In the genomic region with DNA sequence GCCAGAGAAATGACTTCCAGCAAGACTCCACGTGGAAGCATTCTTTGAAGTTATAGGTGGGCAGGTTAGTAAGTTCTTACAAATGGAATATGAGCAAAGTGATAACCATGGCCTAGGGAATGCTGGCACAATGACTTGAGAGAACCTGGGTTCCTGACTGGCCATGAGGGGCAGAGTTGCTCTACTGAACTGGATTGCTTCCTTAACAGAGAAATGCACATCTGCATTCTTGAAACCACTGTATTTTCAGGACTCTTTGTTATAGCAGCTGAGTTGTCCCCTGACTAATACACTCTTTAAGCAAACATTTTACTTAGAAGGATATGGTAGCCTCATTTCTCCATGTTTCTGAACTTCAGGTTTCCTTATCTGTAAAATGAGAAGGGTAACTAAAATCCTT, we compare ENCODE assay signal across 22 cellular contexts.
DNase-seq lines count a peak whose midpoint lies in the region; ATAC-seq and TF ChIP-seq lines count a peak whose summit lies in the region.
"Had no signal": no experiment of that assay in that cellular context is flagged by ENCODE, and none has a peak within 500 bp of the region (broad histone marks: within the 10 kb centered on the region; RNA-seq: fewer than 3 reads in every experiment).

No MANE protein-coding gene starts in this region.

- no peak for ATAC-seq in DND-41 (ENCODE audit: insufficient read depth, low read depth)
- ATAC-seq in HG03460 (IDR thresholded peaks at IDR 0.05; ENCODE audit: unreplicated experiment), result no peak
- ATAC-seq: body of pancreas; stimulated activated naive CD8-positive, alpha-beta T cell treated with anti-CD3 and anti-CD28 coated beads, Interleukin-15, amount 100 ng/mL, for 72 hours had no signal

- peaks cover 17% of the 10 kb centered on the region for H3K4me1 Mint-ChIP-seq in CD14-positive monocyte
- H3K4me1 Mint-ChIP-seq in mesothelial cell of epicardium, result peaks cover 17% of the 10 kb centered on the region
- H3K4me1 Mint-ChIP-seq: neural progenitor cell had no signal

- H3K79me2 ChIP-seq in DND-41 (ENCODE audit: insufficient read depth, low read length), result peaks cover 14% of the 10 kb centered on the region; the same call in 1 of the 2 replicates

- H3K36me3 Mint-ChIP-seq in CD14-positive monocyte (peaks cover 11 to 20% of the 10 kb centered on the region in 2 donors), mesothelial cell of epicardium (peaks cover 32% of the 10 kb centered on the region)

- no peaks in the 10 kb centered on the region for H3K9me3 ChIP-seq in DND-41 (ENCODE audit: insufficient read depth, low read length, severe bottlenecking)
- H3K9me3 ChIP-seq: body of pancreas, colonic mucosa had no signal

- H3K27ac Mint-ChIP-seq in CD14-positive monocyte (no peak overlapping the region), mesothelial cell of epicardium (no peak overlapping the region)
- H3K27ac Mint-ChIP-seq: activated T-helper 2 cell treated with anti-CD3 and anti-CD28 coated beads, Interferon-gamma antibody, Interleukin-2, Interleukin-4, amounts not matched to agents 10 μg/mL and 5 μg/mL and 100 μg/mL, durations not matched to agents 14 hours and 24 hours and 36 hours; neural progenitor cell; stimulated activated naive CD8-positive, alpha-beta T cell treated with anti-CD3 and anti-CD28 coated beads, Interleukin-15, amount 100 ng/mL, for 72 hours had no signal

- H2AFZ ChIP-seq in DND-41 (ENCODE audit: low read depth, low read length), result no peak overlapping the region
- H2AFZ ChIP-seq: neural progenitor cell, PC-9 had no signal

- no peak overlapping the region for H3K4me2 ChIP-seq in DND-41 (ENCODE audit: insufficient read depth, low read length)
- H3K4me2 ChIP-seq: neural progenitor cell, PC-9 had no signal

- no peak overlapping the region for H3K9ac ChIP-seq in DND-41 (ENCODE audit: low read depth, low read length)
- H3K9ac ChIP-seq: neural progenitor cell had no signal

- H3K27ac ChIP-seq in DND-41 (ENCODE audit: low read length), result no peak overlapping the region
- H3K27ac ChIP-seq in VCaP, result no peak overlapping the region
- H3K27ac ChIP-seq: body of pancreas, colonic mucosa, neural progenitor cell, PC-9, SK-N-MC had no signal

- H3K4me3 Mint-ChIP-seq in CD14-positive monocyte (no peak overlapping the region), mesothelial cell of epicardium (no peak overlapping the region)
- H3K4me3 Mint-ChIP-seq: neural progenitor cell; stimulated activated naive CD8-positive, alpha-beta T cell treated with anti-CD3 and anti-CD28 coated beads, Interleukin-15, amount 100 ng/mL, for 72 hours had no signal

- peaks cover 17% of the 10 kb centered on the region for H3K36me3 ChIP-seq in DND-41 (ENCODE audit: insufficient read depth, low read length)
- H3K36me3 ChIP-seq: colonic mucosa had no signal

- peak; percentile 23 for TF ChIP-seq CTCF in DND-41 (IDR thresholded peaks at IDR 0.05; ENCODE audit: borderline replicate concordance, extremely low read depth, low read length, poor library complexity, severe bottlenecking)
- peak; percentile 41; the same call in 1 of the 2 replicates for TF ChIP-seq CTCF in GM12874 (IDR thresholded peaks at IDR 0.05; ENCODE audit: insufficient read depth, low read depth, low read length)
- TF ChIP-seq CTCF in LNCaP clone FGC (IDR thresholded peaks at IDR 0.05; ENCODE audit: control insufficient read depth, extremely low read depth, insufficient read depth), result peak; percentile 37
- TF ChIP-seq CTCF in VCaP (conservative IDR thresholded peaks at IDR 0.05), result 0 out of 2 replicates have a peak, but pooled peaks have one; percentile 11
- no peak for TF ChIP-seq CTCF in CD14-positive monocyte (IDR thresholded peaks at IDR 0.05)
- TF ChIP-seq CTCF in mesothelial cell of epicardium (IDR thresholded peaks at IDR 0.05; ENCODE audit: unreplicated experiment), result no peak

- H3K27me3 Mint-ChIP-seq in CD14-positive monocyte (ENCODE audit: low read depth in 3 of 3), result no peaks in the 10 kb centered on the region
- H3K27me3 Mint-ChIP-seq in mesothelial cell of epicardium (ENCODE audit: low read depth), result no peaks in the 10 kb centered on the region
- H3K27me3 Mint-ChIP-seq: stimulated activated naive CD8-positive, alpha-beta T cell treated with anti-CD3 and anti-CD28 coated beads, Interleukin-15, amount 100 ng/mL, for 72 hours had no signal

- H3K4me3 ChIP-seq in DND-41 (ENCODE audit: low read depth in 1 of 2, low read length in 2 of 2) (no peak overlapping the region), LNCaP clone FGC (ENCODE audit: low read depth, low read length) (no peak overlapping the region)
- H3K4me3 ChIP-seq: body of pancreas, colonic mucosa, neural progenitor cell, PC-9, SK-N-MC had no signal

- H3K9me3 Mint-ChIP-seq in CD14-positive monocyte (peaks cover 0 to 2% (median 0%) of the 10 kb centered on the region in 7 donors), mesothelial cell of epicardium (peaks cover 22% of the 10 kb centered on the region)

- no peaks in the 10 kb centered on the region for H3K4me1 ChIP-seq in DND-41 (ENCODE audit: insufficient read depth, low read length)
- H3K4me1 ChIP-seq: colonic mucosa, neural progenitor cell had no signal

- no peaks in the 10 kb centered on the region for H3K27me3 ChIP-seq in DND-41 (ENCODE audit: insufficient read depth, low read length, poor library complexity)
- H3K27me3 ChIP-seq: body of pancreas, colonic mucosa, neural progenitor cell had no signal

- no peaks in the 10 kb centered on the region for H4K20me1 ChIP-seq in DND-41 (ENCODE audit: insufficient read depth, low read length)

- no peak for DNase-seq in DND-41
- DNase-seq in LNCaP clone FGC (ENCODE audit: low read depth), result no peak
- no peak for DNase-seq in SW480 (ENCODE audit: low spot score)
- DNase-seq in CD14-positive monocyte (ENCODE audit: low spot score), result no peak
- DNase-seq in mesothelial cell of epicardium (ENCODE audit: low spot score in 2 of 2, unreplicated experiment in 2 of 2), result no peak
- DNase-seq: body of pancreas; colonic mucosa; COR-L47; head of caudate nucleus; MV-4-11; NCI-H2029; NCI-H524; PC-9; small intestine; stimulated activated CD4-positive, alpha-beta T cell treated with anti-CD3 and anti-CD28 coated beads, Interleukin-4, amount 100 ng/mL, for 1 hour; stimulated activated naive CD8-positive, alpha-beta T cell treated with anti-CD3 and anti-CD28 coated beads, Interleukin-15, amount 100 ng/mL, for 72 hours had no signal

- intact Hi-C loops in CD14-positive monocyte (cut with micrococcal nuclease), result no loop called here

Comparison
In these comparisons a context has a peak if more than half of its experiments do, and no peak if none do; other contexts are left out.
1. CTCF ChIP-seq: peak in DND-41 (single experiment), GM12874 (single experiment), LNCaP clone FGC (single experiment) and VCaP (single experiment); none in CD14-positive monocyte (single experiment) and mesothelial cell of epicardium (single experiment).